In the genomic region with DNA sequence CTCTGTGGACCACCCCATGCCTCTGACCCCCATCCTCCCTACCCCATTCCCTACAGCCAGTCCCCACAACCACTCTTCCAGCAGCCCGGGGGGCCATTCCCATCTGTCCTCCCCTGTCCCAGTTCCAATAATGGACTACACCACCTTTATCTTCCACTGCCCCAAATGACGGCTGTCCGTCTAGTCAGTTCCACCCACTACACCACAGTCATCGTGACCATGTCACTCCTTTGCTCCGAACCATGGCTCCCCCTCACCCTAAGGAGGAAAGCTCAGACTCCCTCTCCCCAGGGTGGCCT, we compare ENCODE assay signal across 12 cellular contexts. TPM values are rescaled to one million over a fixed set of nuclear protein-coding genes. Genes with fewer than 3 reads are reported as not detected.
DNase-seq lines count a peak whose midpoint lies in the region; ATAC-seq and TF ChIP-seq lines count a peak whose summit lies in the region.
"Had no signal": no experiment of that assay in that cellular context is flagged by ENCODE, and none has a peak within 500 bp of the region (broad histone marks: within the 10 kb centered on the region; RNA-seq: fewer than 3 reads in every experiment).

No MANE protein-coding gene starts in this region.

- TF ChIP-seq EP300 in esophagus muscularis mucosa (IDR thresholded peaks at IDR 0.05) = no peak

- intact Hi-C loops in gastrocnemius medialis (cut with DNase I; ENCODE audit: low total_unique reads) = loop anchor here (1.0 to 2.0 kb wide), 2 partner anchors 33 to 259 kb away; no protein-coding TSS in a partner anchor
- intact Hi-C loops in esophagus muscularis mucosa (cut with DNase I) = loop anchor here (1.0 to 5.0 kb wide), 2 partner anchors 34 to 262 kb away; a partner anchor contains a TSS

- no peaks in the 10 kb centered on the region for H3K27me3 ChIP-seq in Peyer's patch
- no peaks in the 10 kb centered on the region for H3K27me3 ChIP-seq in gastrocnemius medialis
- H3K27me3 ChIP-seq in esophagus muscularis mucosa = no peaks in the 10 kb centered on the region
- H3K27me3 ChIP-seq: body of pancreas had no signal

- DNase-seq in Peyer's patch = no peak
- DNase-seq in gastrocnemius medialis = no peak
- DNase-seq in esophagus muscularis mucosa (ENCODE audit: extremely low spot score) = no peak

- 93% methylated on average over 5 of the region's 5 CpGs for WGBS in esophagus muscularis mucosa

- H3K27ac ChIP-seq in Peyer's patch (peak overlapping the region in 3 of 4 donors; percentile 54 to 82 (median 71)), cingulate gyrus (ENCODE audit: low read depth, low read length) (peak overlapping the region; percentile 56), gastrocnemius medialis (peak overlapping the region; percentile 71 to 98 (median 96)), esophagus muscularis mucosa (replicated peaks in 1 of 4) (peak overlapping the region in 1 of 4 donors; percentile 33)
- H3K27ac ChIP-seq: body of pancreas had no signal

- H3K36me3 ChIP-seq in Peyer's patch (no peaks in the 10 kb centered on the region), gastrocnemius medialis (no peaks in the 10 kb centered on the region), esophagus muscularis mucosa (no peaks in the 10 kb centered on the region)

- no peak overlapping the region for H3K4me3 ChIP-seq in Peyer's patch
- H3K4me3 ChIP-seq in gastrocnemius medialis = no peak overlapping the region
- no peak overlapping the region for H3K4me3 ChIP-seq in esophagus muscularis mucosa
- H3K4me3 ChIP-seq: body of pancreas had no signal

- no peak for TF ChIP-seq CTCF in Peyer's patch (IDR thresholded peaks at IDR 0.05)
- TF ChIP-seq CTCF in gastrocnemius medialis (IDR thresholded peaks at IDR 0.05 in 4 of 5, conservative IDR thresholded peaks at IDR 0.05 in 1 of 5) = no peak
- no peak for TF ChIP-seq CTCF in esophagus muscularis mucosa (IDR thresholded peaks at IDR 0.05)

- H3K9me3 ChIP-seq in Peyer's patch = no peaks in the 10 kb centered on the region
- no peaks in the 10 kb centered on the region for H3K9me3 ChIP-seq in gastrocnemius medialis
- H3K9me3 ChIP-seq in esophagus muscularis mucosa = no peaks in the 10 kb centered on the region
- H3K9me3 ChIP-seq: body of pancreas had no signal

- H3K4me1 ChIP-seq in Peyer's patch = peaks cover 3 to 36% (median 11%) of the 10 kb centered on the region in 4 donors
- peaks cover 26 to 30% of the 10 kb centered on the region in 2 donors for H3K4me1 ChIP-seq in gastrocnemius medialis
- H3K4me1 ChIP-seq in esophagus muscularis mucosa = peaks cover 23 to 43% (median 37%) of the 10 kb centered on the region in 4 donors

- TF ChIP-seq POLR2A in Peyer's patch (IDR thresholded peaks at IDR 0.05) (no peak), gastrocnemius medialis (IDR thresholded peaks at IDR 0.05) (no peak), esophagus muscularis mucosa (IDR thresholded peaks at IDR 0.05; ENCODE audit: low read depth) (no peak)

- ATAC-seq in gastrocnemius medialis = no peak
- ATAC-seq in GM21390 (IDR thresholded peaks at IDR 0.05; ENCODE audit: unreplicated experiment) = no peak
- no peak for ATAC-seq in HG03135 (IDR thresholded peaks at IDR 0.05; ENCODE audit: unreplicated experiment)

- in situ Hi-C loops in gastrocnemius medialis (cut with MboI; ENCODE audit: low sequenced_read_pairs in 4 of 4) = no loop called here

RNA-seq across cellular contexts. Expression of a gene that starts 15.3 kb away (rescaled TPM):
- total RNA-seq in Peyer's patch (10 to 100 TPM; 12.1 to 27.9 (median 15.3) TPM), gastrocnemius medialis (1 to 10 TPM; 2.2 to 5.2 (median 4.1) TPM), esophagus muscularis mucosa (1 to 10 TPM; 5.5 to 9.3 (median 7.6) TPM)

RNA-seq across cellular contexts. Expression of a gene that starts 23.0 kb away (rescaled TPM):
- total RNA-seq in Peyer's patch = 10 to 100 TPM in 3 of 4 donors, not detected in 1; 11.3 to 19.5 (median 15.4) TPM
- total RNA-seq in gastrocnemius medialis = under 1 TPM in 3 of 4 donors, not detected in 1; 0.10 to 0.87 (median 0.16) TPM
- total RNA-seq in esophagus muscularis mucosa = under 1 TPM in 1 of 4 donors, not detected in 3; 0.52 TPM
- total RNA-seq: body of pancreas; dermis microvascular lymphatic vessel endothelial cell; lung microvascular endothelial cell; naive thymus-derived CD8-positive, alpha-beta T cell; progenitor cell of endocrine pancreas; temporal lobe had no signal

RNA-seq across cellular contexts. Expression of a gene that starts 29.7 kb away (rescaled TPM):
- total RNA-seq in Peyer's patch = 1 to 10 TPM in 3 of 4 donors, under 1 TPM in 1; 0.53 to 4.1 (median 2.8) TPM
- 1,000 to 10,000 TPM in 1 of 4 donors, 100 to 1,000 TPM in 3; 286 to 1,191 (median 655) TPM for total RNA-seq in gastrocnemius medialis
- total RNA-seq in esophagus muscularis mucosa = 10 to 100 TPM; 36.4 to 64.9 (median 55.4) TPM

RNA-seq across cellular contexts. Expression of a gene that starts 38.6 kb away (rescaled TPM):
- 10 to 100 TPM; 28.1 to 72.7 (median 55.2) TPM for total RNA-seq in Peyer's patch
- total RNA-seq in gastrocnemius medialis = 100 to 1,000 TPM; 189 to 338 (median 264) TPM
- 100 to 1,000 TPM in 1 of 4 donors, 10 to 100 TPM in 3; 83.1 to 101 (median 95.5) TPM for total RNA-seq in esophagus muscularis mucosa

RNA-seq across cellular contexts. Expression of a gene that starts 39.7 kb away (rescaled TPM):
- total RNA-seq in Peyer's patch (1,000 to 10,000 TPM in 3 of 4 donors, 100 to 1,000 TPM in 1; 113 to 4,512 (median 3,000) TPM), gastrocnemius medialis (10 to 100 TPM; 25.6 to 48.2 (median 37.7) TPM), esophagus muscularis mucosa (10 to 100 TPM; 22.0 to 29.7 (median 26.8) TPM)

Comparison
In these comparisons a context has a peak if more than half of its experiments do, and no peak if none do; other contexts are left out.
1. RNA of a gene that starts 29.7 kb away (total RNA-seq): 286 to 1,191 TPM in gastrocnemius medialis and 36.4 to 64.9 TPM in esophagus muscularis mucosa; 0.53 to 4.1 TPM in Peyer's patch; every median in the first group is over 4 times any median in the second.